ENCODE assay signal across 8 cellular contexts in genomic region chr5:43396762-43397304, GRCh38. TPM values are rescaled to one million over a fixed set of nuclear protein-coding genes. Genes with fewer than 3 reads are reported as not detected.
DNase-seq lines count a peak whose midpoint lies in the region; ATAC-seq and TF ChIP-seq lines count a peak whose summit lies in the region.

No MANE protein-coding gene starts in this region.

- no peaks in the 10 kb centered on the region for H3K4me1 ChIP-seq in GM23338 (ENCODE audit: insufficient read depth)
- H3K4me1 ChIP-seq in foreskin keratinocyte = no peaks in the 10 kb centered on the region

- no peaks in the 10 kb centered on the region for H3K79me2 ChIP-seq in GM23338 (replicated peaks; ENCODE audit: insufficient read depth)

- H3K4me3 Mint-ChIP-seq in GM23338 = peak overlapping the region; percentile 72
- peak overlapping the region; percentile 88 for H3K4me3 Mint-ChIP-seq in activated T-cell treated with anti-CD3 and anti-CD28 coated beads, Interleukin-2, amount 50 U/mL, for 4 hours

- peaks cover 12% of the 10 kb centered on the region for H3K27me3 Mint-ChIP-seq in GM23338 (ENCODE audit: insufficient read depth, low read depth, poor library complexity)
- no peaks in the 10 kb centered on the region for H3K27me3 Mint-ChIP-seq in activated T-cell treated with anti-CD3 and anti-CD28 coated beads, Interleukin-2, amount 50 U/mL, for 4 hours (ENCODE audit: low read depth)

- H3K4me3 ChIP-seq in GM06990 (replicated peaks; ENCODE audit: low read depth, low read length) (peak overlapping the region; percentile 64), GM23338 (peak overlapping the region; percentile 54)

- no peaks in the 10 kb centered on the region for H4K20me1 ChIP-seq in GM23338 (replicated peaks; ENCODE audit: insufficient read depth)

- H3K4me2 ChIP-seq in GM23338 = peak overlapping the region; percentile 86

- no peaks in the 10 kb centered on the region for H3K36me3 ChIP-seq in GM06990 (ENCODE audit: control insufficient read depth, insufficient read depth, low read length)
- H3K36me3 ChIP-seq in GM23338 (ENCODE audit: insufficient read depth) = no peaks in the 10 kb centered on the region

- no peak overlapping the region for H3K27ac Mint-ChIP-seq in GM23338

- DNase-seq in GM06990 (ENCODE audit: extremely low read depth, insufficient read length) (peak; percentile 78), GM23338 (ENCODE audit: low spot score) (peak; percentile 83), NCI-H524 (lab: John Stamatoyannopoulos, UW) (peak; percentile 21 to 76), foreskin keratinocyte (peak in 1 of 2 donors; percentile 34), sciatic nerve (ENCODE audit: low spot score) (peak; percentile 64), dedifferentiated amniotic fluid mesenchymal stem cell (ENCODE audit: extremely low spot score) (no peak), NCI-H1105 treated with DMSO at 0.1 percent for 48 hours (lab: John Stamatoyannopoulos, UW) (no peak)
- DNase-seq in activated T-cell treated with anti-CD3 and anti-CD28 coated beads, Interleukin-2, amount 50 U/mL, for 4 hours = peak; percentile 44

- intact Hi-C loops in sciatic nerve (cut with DNase I) = no loop called here

- no peaks in the 10 kb centered on the region; the same call in 2 of the 3 replicates for H3K36me3 Mint-ChIP-seq in GM23338 (ENCODE audit: low read depth)
- H3K36me3 Mint-ChIP-seq in activated T-cell treated with anti-CD3 and anti-CD28 coated beads, Interleukin-2, amount 50 U/mL, for 4 hours (ENCODE audit: insufficient read depth) = no peaks in the 10 kb centered on the region

- peaks cover 4% of the 10 kb centered on the region; the same call in 2 of the 3 replicates for H3K9me3 Mint-ChIP-seq in GM23338
- no peaks in the 10 kb centered on the region for H3K9me3 Mint-ChIP-seq in activated T-cell treated with anti-CD3 and anti-CD28 coated beads, Interleukin-2, amount 50 U/mL, for 4 hours

- peak overlapping the region; percentile 45; the same call in 1 of the 2 replicates for H2AFZ ChIP-seq in GM23338

- H3K9me2 ChIP-seq in GM23338 (ENCODE audit: insufficient read depth) = no peaks in the 10 kb centered on the region

- ATAC-seq in GM23338 (peak; percentile 97), foreskin keratinocyte (peak; percentile 89), sciatic nerve (peak; percentile 94)
- peak; percentile 98 to 99 for ATAC-seq in activated T-cell treated with anti-CD3 and anti-CD28 coated beads, Interleukin-2, amount 50 U/mL, for 4 hours

- H3K4me1 Mint-ChIP-seq in GM23338 = no peaks in the 10 kb centered on the region
- peaks cover 10% of the 10 kb centered on the region for H3K4me1 Mint-ChIP-seq in activated T-cell treated with anti-CD3 and anti-CD28 coated beads, Interleukin-2, amount 50 U/mL, for 4 hours (ENCODE audit: low read depth)

- H3K27me3 ChIP-seq in GM06990 (replicated peaks; ENCODE audit: control insufficient read depth, insufficient read depth, low read length) (no peaks in the 10 kb centered on the region), GM23338 (ENCODE audit: insufficient read depth) (peaks cover 4% of the 10 kb centered on the region; the same call in 1 of the 2 replicates), foreskin keratinocyte (no peaks in the 10 kb centered on the region)

- H3K27ac ChIP-seq in GM23338 (ENCODE audit: low read depth) (no peak overlapping the region), foreskin keratinocyte (peak overlapping the region; percentile 37)

- no peak for TF ChIP-seq CTCF in GM06990 (IDR thresholded peaks at IDR 0.05; ENCODE audit: insufficient read depth, low read length, poor library complexity, severe bottlenecking)
- TF ChIP-seq CTCF in GM23338 (conservative IDR thresholded peaks at IDR 0.05; ENCODE audit: low read depth in 2 of 2) = no peak
- no peak for TF ChIP-seq CTCF in foreskin keratinocyte (conservative IDR thresholded peaks at IDR 0.05)

- H3F3A ChIP-seq in GM23338 (replicated peaks; ENCODE audit: low read depth) = no peaks in the 10 kb centered on the region

TF ChIP-seq in GM23338, 12 proteins besides CTCF, POLR2A, EP300 and RAD21:
- no peak for TF ChIP-seq ZNF462 (CRISPR knock-in tag; IDR thresholded peaks at IDR 0.05)
- TF ChIP-seq CREB1 (CRISPR knock-in tag; IDR thresholded peaks at IDR 0.05; ENCODE audit: low read depth) = peak; percentile 36; the same call in 1 of the 2 replicates
- TF ChIP-seq ETS1 (IDR thresholded peaks at IDR 0.05) = no peak
- peak; percentile 67 for TF ChIP-seq POLR2AphosphoS5 (IDR thresholded peaks at IDR 0.05; ENCODE audit: low read depth)
- no peak for TF ChIP-seq ZNF114 (CRISPR knock-in tag; IDR thresholded peaks at IDR 0.05)
- TF ChIP-seq JUNB (IDR thresholded peaks at IDR 0.05; ENCODE audit: unreplicated experiment) = no peak
TF ChIP-seq in GM23338: peak in this region for 2.

RNA-seq across cellular contexts. Expression of gene CCL28, which starts 15.4 kb away (rescaled TPM):
- 3.4 and 5.7 TPM in 2 replicates for total RNA-seq in GM23338 (2014; rRNA removed; shearing (Covaris generic))
- polyA plus RNA-seq in GM23338 (2016; fragmentation: Nextera tagmentation; extraction: Ambion mirVana) (6.3 and 7.1 TPM in 2 replicates), foreskin keratinocyte (1.1 and 1.3 TPM in 2 replicates)
- 1 to 10 TPM; 5.5 to 6.3 (median 5.9) TPM for total RNA-seq in activated T-cell treated with anti-CD3 and anti-CD28 coated beads, Interleukin-2, amount 50 U/mL, for 4 hours
- total RNA-seq in foreskin keratinocyte (1.9 and 2.5 TPM in 2 replicates), sciatic nerve (10.4 TPM)

Comparison
In these comparisons a context has a peak if more than half of its experiments do, and no peak if none do; other contexts are left out.
1. DNase-seq: peak in GM06990 (single experiment), GM23338 (single experiment), NCI-H524 (2 of 2), activated T-cell treated with anti-CD3 and anti-CD28 coated beads, Interleukin-2, amount 50 U/mL, for 4 hours (single experiment) and sciatic nerve (single experiment); none in dedifferentiated amniotic fluid mesenchymal stem cell (single experiment) and NCI-H1105 treated with DMSO at 0.1 percent for 48 hours (single experiment).
2. Peak in every context shown above with its lines, with median percentiles within 50 percentile points of each other: ATAC-seq.